In genomic region chr15:62112616-62113593, GRCh38 we compare ENCODE assay signal across 10 cellular contexts. TPM values are rescaled to one million over a fixed set of nuclear protein-coding genes. Genes with fewer than 3 reads are reported as not detected.
DNase-seq lines count a peak whose midpoint lies in the region; ATAC-seq and TF ChIP-seq lines count a peak whose summit lies in the region.
"Had no signal": no experiment of that assay in that cellular context is flagged by ENCODE, and none has a peak within 500 bp of the region (broad histone marks: within the 10 kb centered on the region; RNA-seq: fewer than 3 reads in every experiment).

No MANE protein-coding gene starts in this region.

- H3K4me1 ChIP-seq in psoas muscle: peaks cover 4% of the 10 kb centered on the region

- peak; percentile 91 to 94 (median 92) for ATAC-seq in psoas muscle
- no peak for ATAC-seq in GM21367 (IDR thresholded peaks at IDR 0.05; ENCODE audit: unreplicated experiment)
- ATAC-seq in GM19463 (IDR thresholded peaks at IDR 0.05; ENCODE audit: unreplicated experiment): no peak
- ATAC-seq: HCT116 had no signal

- intact Hi-C loops in psoas muscle (cut with DNase I): no loop called here

- no peak overlapping the region for H3K4me3 ChIP-seq in psoas muscle

- POLR2A ChIA-PET in RWPE1 (lab: Yijun Ruan, JAX; ENCODE audit: low non-redundant PET): no interaction called here

- no peaks in the 10 kb centered on the region for H3K27me3 ChIP-seq in psoas muscle (ENCODE audit: insufficient read depth in 3 of 3, low read length in 2 of 3)

- no peaks in the 10 kb centered on the region for H3K9me3 ChIP-seq in psoas muscle

- TF ChIP-seq CTCF in RWPE1 (conservative IDR thresholded peaks at IDR 0.05; ENCODE audit: low read depth) (no peak), psoas muscle (IDR thresholded peaks at IDR 0.05) (no peak)

- WGBS in psoas muscle, 3 donors: 58 to 69% (median 63%) methylated on average over 11 of the region's 11 CpGs

- CTCF ChIA-PET in RWPE1 (lab: Yijun Ruan, JAX): no interaction called here

- H3K36me3 ChIP-seq in psoas muscle (ENCODE audit: insufficient read depth in 1 of 2, low read depth in 1 of 2): no peaks in the 10 kb centered on the region

- DNase-seq in EL (peak; percentile 78), RWPE1 (ENCODE audit: low spot score) (peak; percentile 92), fibroblast of gingiva (ENCODE audit: low read depth) (peak; percentile 77), psoas muscle (no peak), GM19238 (ENCODE audit: insufficient read length, low spot score) (no peak), DMS153 treated with DMSO at 0.1 percent for 48 hours (lab: John Stamatoyannopoulos, UW; ENCODE audit: unreplicated experiment) (no peak)
- DNase-seq: activated naive CD4-positive, alpha-beta T cell treated with anti-CD3 and anti-CD28 coated beads, Interleukin-2, amount 10 ng/mL, durations not matched to agents 7 days and 5 days had no signal

- H3K27ac ChIP-seq in RWPE1: peak overlapping the region; percentile 72
- peak overlapping the region; percentile 58 for H3K27ac ChIP-seq in psoas muscle

RNA-seq across cellular contexts. Expression of gene C2CD4A, which starts 46.1 kb away (rescaled TPM):
- 1 to 10 TPM in 1 of 4 donors, under 1 TPM in 3; 0.09 to 2.3 (median 0.45) TPM for total RNA-seq in psoas muscle
- 1 to 10 TPM in 1 of 3 donors, under 1 TPM in 2; 0.04 to 6.7 (median 0.19) TPM for polyA plus RNA-seq in psoas muscle

RNA-seq across cellular contexts. Expression of gene C2CD4B, which starts 52.2 kb away (rescaled TPM):
- 1 to 10 TPM in 3 of 4 donors, under 1 TPM in 1; 0.60 to 3.2 (median 1.4) TPM for total RNA-seq in psoas muscle
- polyA plus RNA-seq in psoas muscle: 1 to 10 TPM in 1 of 3 donors, under 1 TPM in 2; 0.17 to 8.6 (median 0.25) TPM

RNA-seq across cellular contexts. Expression of gene VPS13C, which starts 52.7 kb away (rescaled TPM):
- total RNA-seq in psoas muscle: 10 to 100 TPM; 24.8 to 34.1 (median 30.6) TPM
- polyA plus RNA-seq in psoas muscle: 1 to 10 TPM; 7.1 to 9.8 (median 8.0) TPM

Comparison
In these comparisons a context has a peak if more than half of its experiments do, and no peak if none do; other contexts are left out.
1. DNase-seq: peak in EL (single experiment), RWPE1 (single experiment) and fibroblast of gingiva (single experiment); none in psoas muscle (0 of 2), GM19238 (single experiment) and DMS153 treated with DMSO at 0.1 percent for 48 hours (single experiment).
2. ATAC-seq: peak in psoas muscle (4 of 4); none in GM21367 (single experiment) and GM19463 (single experiment).